12 cellular contexts compared by ENCODE assay signal in genomic region chr6:24759718-24760117, GRCh38. TPM values are rescaled to one million over a fixed set of nuclear protein-coding genes. Genes with fewer than 3 reads are reported as not detected.
"Had no signal": no experiment of that assay in that cellular context is flagged by ENCODE, and none has a peak within 500 bp of the region (broad histone marks: within the 10 kb centered on the region; RNA-seq: fewer than 3 reads in every experiment).

No MANE protein-coding gene starts in this region.

- H3K9me3 Mint-ChIP-seq: GM23338, HFFc6 had no signal

- DNase-seq: GM23248, GOT3, H7, H9, HCEC 1CT, HFFc6 had no signal

- H3K27ac ChIP-seq: GM23248 had no signal

- H3K27ac Mint-ChIP-seq: GM23338, H9, HFFc6 had no signal

- H3K36me3 ChIP-seq: HAP-1 had no signal

- FAIRE-seq: H1, H54 had no signal

- H3K9ac ChIP-seq: GM23248 had no signal

- H3K4me1 ChIP-seq: HAP-1 had no signal

- H3K9me3 ChIP-seq: HAP-1 had no signal

- H2AFZ ChIP-seq: GM23248 had no signal

- H3K4me3 Mint-ChIP-seq: GM23338, H9, HFFc6 had no signal

- ATAC-seq: GM23338, HCT116 had no signal

- H3K4me3 ChIP-seq: GM23248, GM23338, HAP-1 had no signal

- H3K4me2 ChIP-seq: GM23338 had no signal

RNA-seq across cellular contexts. Expression of gene ARMH2, which starts 39.0 kb away (rescaled TPM):
- total RNA-seq: GM23248, GM23338, H1, H4, H7, H9, HFFc6 had no signal
- polyA plus RNA-seq: GM23248, GM23338, H1 had no signal
